ENCODE assay signal across 18 cellular contexts in genomic region chr6:87618531-87618930, GRCh38.
"Had no signal": no experiment of that assay in that cellular context is flagged by ENCODE, and none has a peak within 500 bp of the region (broad histone marks: within the 10 kb centered on the region; RNA-seq: fewer than 3 reads in every experiment).

No MANE protein-coding gene starts in this region.

- H3K4me1 Mint-ChIP-seq: central memory CD8-positive, alpha-beta T cell; natural killer cell had no signal

- H3K9me3 Mint-ChIP-seq: activated T-helper 1 cell treated with anti-CD3 and anti-CD28 coated beads, Interleukin-12 subunit alpha, Interleukin-12 subunit beta, Interleukin-2, Interleukin-4 antibody, amounts not matched to agents 30 ng/mL and 10 ng/mL and 1 ng/mL, durations not matched to agents 14 hours and 24 hours and 36 hours; central memory CD8-positive, alpha-beta T cell; natural killer cell had no signal

- H3K4me1 ChIP-seq: body of pancreas, esophagus muscularis mucosa had no signal

- H3K27ac ChIP-seq: body of pancreas, coronary artery, esophagus muscularis mucosa, parathyroid adenoma, tibial artery had no signal

- H3K4me3 ChIP-seq: body of pancreas, coronary artery, esophagus muscularis mucosa, lung, tibial artery had no signal

- H3K36me3 Mint-ChIP-seq: natural killer cell had no signal

- H3K27me3 ChIP-seq: body of pancreas, esophagus muscularis mucosa, tibial artery had no signal

- ATAC-seq: body of pancreas, left colon, natural killer cell had no signal

- H3K27me3 Mint-ChIP-seq: activated naive CD8-positive, alpha-beta T cell; central memory CD8-positive, alpha-beta T cell had no signal

- DNase-seq: activated gamma-delta T cell treated with Interleukin-2 at 50 U/mL for 16 hours; amygdala; body of pancreas; left colon; natural killer cell; stimulated activated CD4-positive, alpha-beta T cell treated with anti-CD3 and anti-CD28 coated beads, Interleukin-12 subunit alpha, Interleukin-12 subunit beta, amount 100 ng/mL, for 4 hours; stimulated activated CD4-positive, alpha-beta T cell treated with anti-CD3 and anti-CD28 coated beads, Interleukin-1b, Interleukin-23, amount 100 ng/mL, for 48 hours; stimulated activated CD8-positive, alpha-beta memory T cell treated with anti-CD3 and anti-CD28 coated beads, Interleukin-4, amount 100 ng/mL, for 48 hours; stimulated activated naive CD4-positive, alpha-beta T cell treated with Interleukin-2 at 50 U/mL for 16 hours; T1000; tibial artery had no signal

- H3K27ac Mint-ChIP-seq: activated naive CD8-positive, alpha-beta T cell; activated T-helper 1 cell treated with anti-CD3 and anti-CD28 coated beads, Interleukin-12 subunit alpha, Interleukin-12 subunit beta, Interleukin-2, Interleukin-4 antibody, amounts not matched to agents 30 ng/mL and 10 ng/mL and 1 ng/mL, durations not matched to agents 14 hours and 24 hours and 36 hours; natural killer cell had no signal

- H3K9me3 ChIP-seq: body of pancreas, esophagus muscularis mucosa, tibial artery had no signal

- H3K4me3 Mint-ChIP-seq: activated naive CD8-positive, alpha-beta T cell; activated T-helper 1 cell treated with anti-CD3 and anti-CD28 coated beads, Interleukin-12 subunit alpha, Interleukin-12 subunit beta, Interleukin-2, Interleukin-4 antibody, amounts not matched to agents 30 ng/mL and 10 ng/mL and 1 ng/mL, durations not matched to agents 14 hours and 24 hours and 36 hours; central memory CD8-positive, alpha-beta T cell; natural killer cell had no signal
